25 cellular contexts compared by ENCODE assay signal in genomic region chr13:94254737-94255136, GRCh38.
"Had no signal": no experiment of that assay in that cellular context is flagged by ENCODE, and none has a peak within 500 bp of the region (broad histone marks: within the 10 kb centered on the region; RNA-seq: fewer than 3 reads in every experiment).

No MANE protein-coding gene starts in this region.

- ATAC-seq: activated CD8-positive, alpha-beta T cell treated with anti-CD3 and anti-CD28 coated beads, Interleukin-2, amount 10 ng/mL, durations not matched to agents 7 days and 5 days; activated naive CD4-positive, alpha-beta T cell treated with anti-CD3 and anti-CD28 coated beads, Interleukin-2, amount 50 U/mL, for 72 hours; activated T-cell treated with anti-CD3 and anti-CD28 coated beads, Interleukin-2, amount 50 U/mL, for 4 hours; Right ventricle myocardium inferior had no signal

- H3K9me3 ChIP-seq: MG63 had no signal

- H3K27ac ChIP-seq: PC-9, RWPE1 had no signal

- H3K4me3 ChIP-seq: MG63, PC-9 had no signal

- H3K36me3 ChIP-seq: MG63 had no signal

- H3K4me2 ChIP-seq: PC-9 had no signal

- DNase-seq: activated CD4-positive, alpha-beta T cell treated with anti-CD3 and anti-CD28 coated beads, Interleukin-2, amount 10 ng/mL, durations not matched to agents 7 days and 5 days; activated CD4-positive, alpha-beta T cell treated with anti-CD3 and anti-CD28 coated beads, Interleukin-2, amount 50 U/mL, for 48 hours; activated CD8-positive, alpha-beta T cell treated with anti-CD3 and anti-CD28 coated beads, Interleukin-2, amount 10 ng/mL, durations not matched to agents 7 days and 5 days; activated gamma-delta T cell treated with Interleukin-2 at 50 U/mL for 16 hours; activated naive CD4-positive, alpha-beta T cell treated with anti-CD3 and anti-CD28 coated beads for 36 hours; activated T-cell treated with anti-CD3 and anti-CD28 coated beads, Interleukin-2, amount 50 U/mL, for 4 hours; anterior cingulate cortex; caudate nucleus; cerebellar nuclear complex; Kasumi-1; MG63; MV-4-11; NCI-H1092; NCI-H1436 treated with DMSO at 0.1 percent for 48 hours; NCI-H1694 treated with DMSO at 0.1 percent for 48 hours; NCI-H2029; NCI-H510A; NCI-H526; NCI-H748 treated with DMSO at 0.1 percent for 48 hours; NK-92 treated with Interleukin-12 subunit alpha and Interleukin-12 subunit beta, amount 100 ng/mL, for 24 hours; PC-9; SIG-M5 had no signal

- H3K27me3 ChIP-seq: MG63 had no signal

- H2AFZ ChIP-seq: PC-9 had no signal
